19 cellular contexts compared by ENCODE assay signal in the genomic region with DNA sequence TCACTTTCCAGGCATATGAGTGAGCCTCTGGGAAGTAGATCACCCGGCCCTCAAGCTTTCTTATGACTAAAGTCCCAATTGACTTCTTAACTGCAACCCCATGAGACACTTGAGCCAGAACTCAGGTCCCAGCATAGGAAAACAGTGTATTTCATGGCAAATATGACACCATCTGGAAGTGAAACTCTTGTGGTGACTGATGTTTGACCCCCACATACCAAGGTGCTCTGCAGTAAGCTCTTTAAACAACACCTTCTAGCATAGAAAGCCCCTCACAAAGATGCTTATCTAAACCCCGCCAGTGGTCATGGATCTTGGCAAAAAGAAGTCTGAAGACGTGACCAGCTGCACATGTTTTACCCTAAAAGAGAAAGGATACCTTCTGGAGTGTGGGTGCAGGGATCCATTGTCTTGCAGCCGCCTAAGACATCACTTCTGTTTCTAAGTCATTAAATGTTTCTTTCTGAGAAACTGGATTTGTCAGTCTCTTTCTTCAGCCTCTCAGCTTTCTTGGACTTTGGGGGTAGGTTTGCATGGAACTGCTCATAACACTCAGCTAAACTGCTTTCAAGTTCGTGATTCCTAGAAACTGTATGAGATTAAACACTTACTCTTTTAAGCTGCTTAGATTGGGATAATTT. TPM values are rescaled to one million over a fixed set of nuclear protein-coding genes. Genes with fewer than 3 reads are reported as not detected.
A peak's percentile ranks its signal among the peaks of the same experiment; 100 is the strongest.
DNase-seq lines count a peak whose midpoint lies in the region; ATAC-seq and TF ChIP-seq lines count a peak whose summit lies in the region.
"Had no signal": no experiment of that assay in that cellular context is flagged by ENCODE, and none has a peak within 500 bp of the region (broad histone marks: within the 10 kb centered on the region; RNA-seq: fewer than 3 reads in every experiment).

No MANE protein-coding gene starts in this region.

- H3K27ac ChIP-seq in OCI-LY7 (ENCODE audit: low read depth, low read length, poor library complexity, severe bottlenecking) = peak overlapping the region; percentile 72
- H3K27ac ChIP-seq: 22Rv1, PC-9, tibial nerve had no signal

- H3K4me1 ChIP-seq in OCI-LY7 (ENCODE audit: insufficient read depth, low read length, poor library complexity, severe bottlenecking) = peaks cover 43% of the 10 kb centered on the region
- H3K4me1 ChIP-seq: tibial nerve had no signal

- peaks cover 10% of the 10 kb centered on the region for H3K9me3 Mint-ChIP-seq in T-helper 2 cell treated with Interferon-gamma antibody and Interleukin-4, amounts not matched to agents 5 μg/mL and 100 μg/mL, for 36 hours
- peaks cover 0 to 4% (median 0%) of the 10 kb centered on the region in 3 donors for H3K9me3 Mint-ChIP-seq in IgD-negative memory B cell
- no peaks in the 10 kb centered on the region for H3K9me3 Mint-ChIP-seq in memory B cell
- H3K9me3 Mint-ChIP-seq: activated T-cell treated with anti-CD3 and anti-CD28 coated beads, Interleukin-2, amount 50 U/mL, for 4 hours had no signal

- no peak overlapping the region for H3K4me3 Mint-ChIP-seq in T-helper 2 cell treated with Interferon-gamma antibody and Interleukin-4, amounts not matched to agents 5 μg/mL and 100 μg/mL, for 36 hours
- H3K4me3 Mint-ChIP-seq in IgD-negative memory B cell = peak overlapping the region in 2 of 4 donors; percentile 15 to 54
- peak overlapping the region; percentile 14 for H3K4me3 Mint-ChIP-seq in memory B cell
- H3K4me3 Mint-ChIP-seq: activated T-cell treated with anti-CD3 and anti-CD28 coated beads, Interleukin-2, amount 50 U/mL, for 4 hours; endodermal cell; WTC11 had no signal

- H3K36me3 ChIP-seq in OCI-LY7 (ENCODE audit: insufficient read depth, low read length) = peaks cover 9% of the 10 kb centered on the region; the same call in 1 of the 2 replicates
- H3K36me3 ChIP-seq: tibial nerve had no signal

- H3K9me3 ChIP-seq in OCI-LY7 (ENCODE audit: low read length) = peaks cover 18% of the 10 kb centered on the region

- peak; percentile 26 for DNase-seq in T-helper 2 cell treated with Interferon-gamma antibody and Interleukin-4, amounts not matched to agents 5 μg/mL and 100 μg/mL, for 36 hours (ENCODE audit: low spot score)
- DNase-seq in T-helper 2 cell (no peak), OCI-LY7 (ENCODE audit: low spot score) (peak; percentile 63), memory B cell (ENCODE audit: low spot score in 2 of 2) (no peak), NCI-H2029 treated with DMSO at 0.1 percent for 48 hours (lab: John Stamatoyannopoulos, UW) (no peak), erythroblast (lab: John Stamatoyannopoulos, UW) (no peak)
- DNase-seq in central memory CD4-positive, alpha-beta T cell = no peak
- DNase-seq: activated T-cell treated with anti-CD3 and anti-CD28 coated beads, Interleukin-2, amount 50 U/mL, for 4 hours; amygdala; CD4-positive, CD25-positive, alpha-beta regulatory T cell; DND-41; endodermal cell; NCI-H1436; PC-9 had no signal

- TF ChIP-seq POLR2A in erythroblast (IDR thresholded peaks at IDR 0.05; ENCODE audit: low read length) = no peak

- peak overlapping the region; percentile 49 for H3K27ac Mint-ChIP-seq in T-helper 2 cell treated with Interferon-gamma antibody and Interleukin-4, amounts not matched to agents 5 μg/mL and 100 μg/mL, for 36 hours
- H3K27ac Mint-ChIP-seq in IgD-negative memory B cell (peak overlapping the region in 2 of 3 donors; percentile 26 to 32), memory B cell (peak overlapping the region; percentile 65)
- H3K27ac Mint-ChIP-seq: CD4-positive, CD25-positive, alpha-beta regulatory T cell; endodermal cell; WTC11 had no signal

- no TSS peak for BruUV-seq in OCI-LY7 (replicated peaks; lab: Mats Ljungman, UMichigan)

- peak overlapping the region; percentile 50 for H3K4me2 ChIP-seq in OCI-LY7 (ENCODE audit: low read length)
- H3K4me2 ChIP-seq: PC-9 had no signal

- intact Hi-C loops in OCI-LY7 (cut with micrococcal nuclease; ENCODE audit: unreplicated experiment) = no loop called here

- POLR2A ChIA-PET in OCI-LY7 (lab: Charles Lee) = interaction anchor here (1.7 kb wide), 1 partner anchor 20 kb away, joined by 5 read pairs; a partner anchor contains a TSS

- no peaks in the 10 kb centered on the region for H3K9me2 ChIP-seq in OCI-LY7 (ENCODE audit: insufficient read depth, low read length)

- H4K20me1 ChIP-seq in OCI-LY7 (ENCODE audit: insufficient read depth, low read length) = no peaks in the 10 kb centered on the region

- peak overlapping the region; percentile 74; the same call in 1 of the 2 replicates for H2AFZ ChIP-seq in OCI-LY7 (ENCODE audit: low read length)
- H2AFZ ChIP-seq: PC-9 had no signal

- no peak for TF ChIP-seq CTCF in OCI-LY7 (conservative IDR thresholded peaks at IDR 0.05; ENCODE audit: low read length)

- H3K4me3 ChIP-seq in OCI-LY7 (ENCODE audit: low read depth, low read length, poor library complexity, severe bottlenecking) = peak overlapping the region; percentile 56
- H3K4me3 ChIP-seq: PC-9, tibial nerve had no signal

- H3K79me2 ChIP-seq in OCI-LY7 (ENCODE audit: insufficient read depth, low read depth, low read length) = no peaks in the 10 kb centered on the region

- H3K36me3 Mint-ChIP-seq in T-helper 2 cell treated with Interferon-gamma antibody and Interleukin-4, amounts not matched to agents 5 μg/mL and 100 μg/mL, for 36 hours (ENCODE audit: low read depth) = peaks cover 3% of the 10 kb centered on the region
- H3K36me3 Mint-ChIP-seq in IgD-negative memory B cell = no peaks in the 10 kb centered on the region
- H3K36me3 Mint-ChIP-seq in memory B cell = no peaks in the 10 kb centered on the region

- H3K4me1 Mint-ChIP-seq in T-helper 2 cell treated with Interferon-gamma antibody and Interleukin-4, amounts not matched to agents 5 μg/mL and 100 μg/mL, for 36 hours (ENCODE audit: low read depth) = peaks cover 30% of the 10 kb centered on the region
- peaks cover 11 to 24% (median 17%) of the 10 kb centered on the region in 3 donors for H3K4me1 Mint-ChIP-seq in IgD-negative memory B cell
- H3K4me1 Mint-ChIP-seq in memory B cell = peaks cover 23% of the 10 kb centered on the region
- H3K4me1 Mint-ChIP-seq: endodermal cell had no signal

- CTCF ChIA-PET in OCI-LY7 (lab: Charles Lee; ENCODE audit: unreplicated experiment) = no interaction called here

- peak; percentile 72 for ATAC-seq in memory B cell (ENCODE audit: low read depth)
- ATAC-seq: HCT116, WTC11 had no signal

- H3K27me3 Mint-ChIP-seq in T-helper 2 cell treated with Interferon-gamma antibody and Interleukin-4, amounts not matched to agents 5 μg/mL and 100 μg/mL, for 36 hours (ENCODE audit: low read depth) = no peaks in the 10 kb centered on the region
- peaks cover 7% of the 10 kb centered on the region for H3K27me3 Mint-ChIP-seq in IgD-negative memory B cell
- peaks cover 5% of the 10 kb centered on the region for H3K27me3 Mint-ChIP-seq in memory B cell

RNA-seq across cellular contexts. Expression of a gene that starts 7.4 kb away (rescaled TPM):
- 4.3 TPM for polyA plus RNA-seq in IgD-negative memory B cell
- total RNA-seq in OCI-LY7 (2014; rRNA removed; shearing (Covaris generic)) = 7.7 and 8.1 TPM in 2 replicates
- total RNA-seq in OCI-LY7 (2022) = 4.3 and 4.5 TPM in 2 replicates

RNA-seq across cellular contexts. Expression of a gene that starts 20.6 kb away (rescaled TPM):
- polyA plus RNA-seq in IgD-negative memory B cell = 92.2 TPM
- 82.6 and 101 TPM in 2 replicates for total RNA-seq in OCI-LY7 (2014; rRNA removed; shearing (Covaris generic))
- total RNA-seq in OCI-LY7 (2022) = 75.1 and 88.6 TPM in 2 replicates

RNA-seq across cellular contexts. Expression of a gene that starts 21.0 kb away (rescaled TPM):
- 24.5 TPM for polyA plus RNA-seq in IgD-negative memory B cell
- total RNA-seq in OCI-LY7 (2014; rRNA removed; shearing (Covaris generic)) = 40.0 and 47.2 TPM in 2 replicates
- 53.4 and 60.3 TPM in 2 replicates for total RNA-seq in OCI-LY7 (2022)

RNA-seq across cellular contexts. Expression of a gene that starts 38.4 kb away (rescaled TPM):
- polyA plus RNA-seq in IgD-negative memory B cell = not detected
- not detected in 2 replicates for total RNA-seq in OCI-LY7 (2014; rRNA removed; shearing (Covaris generic))
- not detected in 2 replicates for total RNA-seq in OCI-LY7 (2022)
- total RNA-seq: activated T-cell treated with anti-CD3 and anti-CD28 coated beads, Interleukin-2, amount 50 U/mL, for 4 hours; CD4-positive, CD25-positive, alpha-beta regulatory T cell; endodermal cell; PC-9 had no signal
- polyA plus RNA-seq: CD4-positive, CD25-positive, alpha-beta regulatory T cell had no signal

RNA-seq across cellular contexts. Expression of a gene that starts 51.2 kb away (rescaled TPM):
- 10.3 TPM for polyA plus RNA-seq in IgD-negative memory B cell
- 8.7 and 14.7 TPM in 2 replicates for total RNA-seq in OCI-LY7 (2014; rRNA removed; shearing (Covaris generic))
- total RNA-seq in OCI-LY7 (2022) = 15.2 and 15.7 TPM in 2 replicates

Comparison
In these comparisons a context has a peak if more than half of its experiments do, and no peak if none do; other contexts are left out.
1. DNase-seq: peak in T-helper 2 cell treated with Interferon-gamma antibody and Interleukin-4, amounts not matched to agents 5 μg/mL and 100 μg/mL, for 36 hours (single experiment) and OCI-LY7 (single experiment); none in T-helper 2 cell (0 of 5), memory B cell (0 of 2), NCI-H2029 treated with DMSO at 0.1 percent for 48 hours (single experiment), erythroblast (0 of 2) and central memory CD4-positive, alpha-beta T cell (single experiment).
2. Peak in every context shown above with its lines, with median percentiles within 50 percentile points of each other: H3K27ac Mint-ChIP-seq.